In genomic region chr15:77070500-77071337, GRCh38 we compare ENCODE assay signal across 8 cellular contexts. TPM values are rescaled to one million over a fixed set of nuclear protein-coding genes. Genes with fewer than 3 reads are reported as not detected.
DNase-seq lines count a peak whose midpoint lies in the region; ATAC-seq and TF ChIP-seq lines count a peak whose summit lies in the region.

TSPAN3 (minus strand) TSS chr15:77071109; CDS start chr15:77070954, 155 bp downstream.

- POLR2A ChIA-PET in AG04449 (lab: Yijun Ruan, JAX): interaction anchor here (0.6 to 0.7 kb wide), 3 partner anchors 32 to 458 kb away, joined by 3 read pairs; no protein-coding TSS in a partner anchor

- peak within 1 kb of the TSS; percentile 96 for H3K4me2 ChIP-seq in skeletal muscle satellite cell (ENCODE audit: low read length)

- H3K27me3 ChIP-seq in iPS-18a (ENCODE audit: control insufficient read depth, insufficient read depth, low read length) (peaks cover 8% of the 10 kb centered on the region), skeletal muscle satellite cell (ENCODE audit: control insufficient read depth, insufficient read depth, low read length) (peaks cover 17% of the 10 kb centered on the region)

- ATAC-seq in GM18907 (IDR thresholded peaks at IDR 0.05; ENCODE audit: unreplicated experiment) (peak; percentile 94), HG03139 (IDR thresholded peaks at IDR 0.05; ENCODE audit: unreplicated experiment) (peak; percentile 93)

- H3K36me3 ChIP-seq in iPS-18a (ENCODE audit: control insufficient read depth, low read depth, low read length) (no peaks in the 10 kb centered on the region), skeletal muscle satellite cell (ENCODE audit: insufficient read depth, low read length) (no peaks in the 10 kb centered on the region)

- H3K4me3 ChIP-seq in AG04449 (ENCODE audit: low read depth, low read length) (peak within 1 kb of the TSS; percentile 72), iPS-18a (ENCODE audit: low read length) (peak within 1 kb of the TSS; percentile 89), skeletal muscle satellite cell (ENCODE audit: low read length) (peak within 1 kb of the TSS; percentile 86)

- DNase-seq in AG04449 (ENCODE audit: low read depth, low spot score) (no peak), NCI-H2196 treated with DMSO at 0.1 percent for 48 hours (lab: John Stamatoyannopoulos, UW; ENCODE audit: unreplicated experiment) (peak; percentile 57), T47D (ENCODE audit: low read depth in 1 of 2, low spot score in 1 of 2) (peak; percentile 89 to 91)

- peaks cover 9% of the 10 kb centered on the region for H3K4me1 ChIP-seq in iPS-18a (ENCODE audit: control insufficient read depth, low read depth, low read length)
- peaks cover 34% of the 10 kb centered on the region for H3K4me1 ChIP-seq in skeletal muscle satellite cell (ENCODE audit: control insufficient read depth, insufficient read depth, low read length)

- CTCF ChIA-PET in AG04449 (lab: Yijun Ruan, JAX): no interaction called here

- H3K9me3 ChIP-seq in iPS-18a (ENCODE audit: control insufficient read depth, low read depth, low read length) (no peaks in the 10 kb centered on the region), skeletal muscle satellite cell (replicated peaks; ENCODE audit: low read length) (no peaks in the 10 kb centered on the region)

- in situ Hi-C loops in T47D (cut with HindIII; ENCODE audit: low pct_unique_long_range_greater_than_20kb, low sequenced_read_pairs): no loop called here

- TF ChIP-seq CTCF in AG04449 (IDR thresholded peaks at IDR 0.05; ENCODE audit: insufficient read depth, low read length, missing control alignments): no peak
- no peak for TF ChIP-seq CTCF in VCaP (conservative IDR thresholded peaks at IDR 0.05)

- H3K9ac ChIP-seq in iPS-18a (ENCODE audit: low read length) (peak within 1 kb of the TSS; percentile 81), skeletal muscle satellite cell (ENCODE audit: low read depth, low read length) (peak within 1 kb of the TSS; percentile 88)

- H3K27ac ChIP-seq in VCaP (peak within 1 kb of the TSS; percentile 96), iPS-18a (ENCODE audit: low read length) (no peak within 1 kb of the TSS)

RNA-seq across cellular contexts. Expression of gene TSPAN3, which starts in this region (rescaled TPM):
- total RNA-seq in skeletal muscle satellite cell (2012; rRNA removed): 129 and 138 TPM in 2 replicates
